Comparison of ENCODE assay signal across 10 cellular contexts in the genomic region with DNA sequence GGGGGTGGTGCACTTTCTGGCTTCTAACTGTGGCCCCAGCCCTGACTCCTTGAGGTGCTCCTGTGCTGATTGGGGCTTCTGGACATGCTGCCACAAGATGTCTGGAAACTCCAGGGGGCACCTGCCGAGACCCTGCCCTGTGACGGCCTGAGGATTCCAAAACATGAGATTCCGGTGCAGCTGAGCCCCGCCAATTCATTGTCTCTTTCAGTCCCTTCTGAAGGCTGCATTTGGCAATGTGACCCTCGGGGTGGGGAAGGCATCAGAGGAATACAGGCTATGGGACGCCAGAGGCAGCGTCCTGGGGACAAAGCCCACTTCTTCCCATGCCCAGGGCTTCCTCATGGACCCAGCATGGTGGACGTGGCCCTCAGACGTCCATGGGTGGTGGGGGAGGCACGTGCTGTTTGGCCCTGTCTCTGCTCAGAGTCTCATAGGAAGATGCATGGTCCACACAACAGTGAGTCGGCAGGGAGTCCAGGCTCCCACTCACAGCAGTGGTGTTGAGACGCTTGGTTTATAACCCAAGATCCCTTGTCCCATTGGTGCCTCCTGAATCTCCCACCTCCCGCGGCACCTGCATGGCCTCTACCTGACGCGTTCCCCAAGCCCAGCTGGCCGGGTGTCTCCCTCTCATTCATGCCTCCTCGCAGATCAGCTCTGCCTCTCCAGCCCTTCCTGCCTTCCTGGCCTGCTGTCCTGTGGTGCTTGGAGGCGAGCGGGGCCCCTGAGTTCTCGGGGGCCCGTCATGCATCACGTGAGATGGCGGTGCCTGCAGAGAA.
"Had no signal": no experiment of that assay in that cellular context is flagged by ENCODE, and none has a peak within 500 bp of the region (broad histone marks: within the 10 kb centered on the region; RNA-seq: fewer than 3 reads in every experiment).

No MANE protein-coding gene starts in this region.

- ATAC-seq: stimulated activated naive B cell treated with anti-CD40 and anti-IgM and Interleukin-4, amounts not matched to agents 10 μg/mL and 1 μg/mL and 100 μg/mL, for 72 hours had no signal

- H3K4me3 Mint-ChIP-seq: activated naive CD4-positive, alpha-beta T cell treated with anti-CD3 and anti-CD28 coated beads, Interleukin-2, amount 50 U/mL, for 24 hours; brain; immature natural killer cell; memory B cell; nephron; stimulated activated naive B cell treated with anti-CD40 and anti-IgM and Interleukin-4, amounts not matched to agents 10 μg/mL and 1 μg/mL and 100 μg/mL, for 72 hours had no signal

- H3K36me3 ChIP-seq: esophagus muscularis mucosa had no signal

- H3K27ac ChIP-seq: esophagus muscularis mucosa had no signal

- DNase-seq: activated CD4-positive, alpha-beta T cell treated with anti-CD3 and anti-CD28 coated beads, Interleukin-2, amount 50 U/mL, for 1 hour; immature natural killer cell; stimulated activated CD4-positive, alpha-beta T cell treated with anti-CD3 and anti-CD28 coated beads, Interleukin-2, amount 100 ng/mL, for 24 hours; stimulated activated naive B cell treated with anti-CD40 and anti-IgM and Interleukin-4, amounts not matched to agents 10 μg/mL and 1 μg/mL and 100 μg/mL, for 72 hours had no signal

- H3K9me3 ChIP-seq: esophagus muscularis mucosa had no signal

- H3K4me3 ChIP-seq: esophagus muscularis mucosa had no signal

- H3K36me3 Mint-ChIP-seq: activated naive CD4-positive, alpha-beta T cell treated with anti-CD3 and anti-CD28 coated beads, Interleukin-2, amount 50 U/mL, for 24 hours; brain; immature natural killer cell; memory B cell; stimulated activated naive B cell treated with anti-CD40 and anti-IgM and Interleukin-4, amounts not matched to agents 10 μg/mL and 1 μg/mL and 100 μg/mL, for 72 hours had no signal

- H3K9me3 Mint-ChIP-seq: activated naive CD4-positive, alpha-beta T cell treated with anti-CD3 and anti-CD28 coated beads, Interleukin-2, amount 50 U/mL, for 24 hours; activated T-helper 2 cell treated with anti-CD3 and anti-CD28 coated beads, Interferon-gamma antibody, Interleukin-2, Interleukin-4, amounts not matched to agents 10 μg/mL and 5 μg/mL and 100 μg/mL, durations not matched to agents 14 hours and 24 hours and 36 hours; brain; immature natural killer cell; memory B cell; nephron; stimulated activated naive B cell treated with anti-CD40 and anti-IgM and Interleukin-4, amounts not matched to agents 10 μg/mL and 1 μg/mL and 100 μg/mL, for 72 hours had no signal

- H3K4me1 ChIP-seq: esophagus muscularis mucosa had no signal

- H3K27me3 Mint-ChIP-seq: activated naive CD4-positive, alpha-beta T cell treated with anti-CD3 and anti-CD28 coated beads, Interleukin-2, amount 50 U/mL, for 24 hours; memory B cell had no signal

- H3K27ac Mint-ChIP-seq: activated naive CD4-positive, alpha-beta T cell treated with anti-CD3 and anti-CD28 coated beads, Interleukin-2, amount 50 U/mL, for 24 hours; activated T-helper 2 cell treated with anti-CD3 and anti-CD28 coated beads, Interferon-gamma antibody, Interleukin-2, Interleukin-4, amounts not matched to agents 10 μg/mL and 5 μg/mL and 100 μg/mL, durations not matched to agents 14 hours and 24 hours and 36 hours; brain; immature natural killer cell; memory B cell; nephron; stimulated activated naive B cell treated with anti-CD40 and anti-IgM and Interleukin-4, amounts not matched to agents 10 μg/mL and 1 μg/mL and 100 μg/mL, for 72 hours had no signal

- H3K4me1 Mint-ChIP-seq: activated naive CD4-positive, alpha-beta T cell treated with anti-CD3 and anti-CD28 coated beads, Interleukin-2, amount 50 U/mL, for 24 hours; immature natural killer cell; memory B cell; stimulated activated naive B cell treated with anti-CD40 and anti-IgM and Interleukin-4, amounts not matched to agents 10 μg/mL and 1 μg/mL and 100 μg/mL, for 72 hours had no signal
